27 cellular contexts compared by ENCODE assay signal in the genomic region with DNA sequence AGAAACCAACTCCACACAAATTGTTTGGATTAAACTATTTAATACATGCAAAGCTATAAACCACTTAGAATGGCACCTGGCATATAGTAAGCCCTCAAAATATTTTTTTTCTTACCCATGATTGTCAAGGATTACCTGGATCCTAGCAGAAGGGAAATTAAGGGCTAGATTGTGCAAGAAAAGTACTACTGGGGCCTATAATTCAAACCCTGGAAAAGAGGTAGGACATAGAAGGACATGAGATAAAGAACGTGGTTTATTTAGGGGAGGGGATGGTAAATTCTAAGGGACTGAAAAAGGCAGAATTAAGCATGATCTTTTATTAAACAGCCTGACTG.
"Had no signal": no experiment of that assay in that cellular context is flagged by ENCODE, and none has a peak within 500 bp of the region (broad histone marks: within the 10 kb centered on the region; RNA-seq: fewer than 3 reads in every experiment).

No MANE protein-coding gene starts in this region.

- H3K4me1 Mint-ChIP-seq: stimulated activated effector memory CD8-positive, alpha-beta T cell treated with anti-CD3 and anti-CD28 coated beads, Interleukin-12 subunit alpha, Interleukin-12 subunit beta, amount 100 ng/mL, for 72 hours; stimulated activated memory B cell treated with anti-CD40 and anti-IgM and Interleukin-4, amounts not matched to agents 10 μg/mL and 1 μg/mL and 100 μg/mL, for 72 hours; stimulated activated naive B cell treated with anti-CD40 and anti-IgM and Interleukin-4, amounts not matched to agents 10 μg/mL and 1 μg/mL and 100 μg/mL, for 72 hours had no signal

- H3K36me3 Mint-ChIP-seq: stimulated activated effector memory CD8-positive, alpha-beta T cell treated with anti-CD3 and anti-CD28 coated beads, Interleukin-12 subunit alpha, Interleukin-12 subunit beta, amount 100 ng/mL, for 72 hours; stimulated activated memory B cell treated with anti-CD40 and anti-IgM and Interleukin-4, amounts not matched to agents 10 μg/mL and 1 μg/mL and 100 μg/mL, for 72 hours; stimulated activated naive B cell treated with anti-CD40 and anti-IgM and Interleukin-4, amounts not matched to agents 10 μg/mL and 1 μg/mL and 100 μg/mL, for 72 hours had no signal

- H3K9me3 Mint-ChIP-seq: stimulated activated effector memory CD8-positive, alpha-beta T cell treated with anti-CD3 and anti-CD28 coated beads, Interleukin-12 subunit alpha, Interleukin-12 subunit beta, amount 100 ng/mL, for 72 hours; stimulated activated memory B cell treated with anti-CD40 and anti-IgM and Interleukin-4, amounts not matched to agents 10 μg/mL and 1 μg/mL and 100 μg/mL, for 72 hours; stimulated activated naive B cell treated with anti-CD40 and anti-IgM and Interleukin-4, amounts not matched to agents 10 μg/mL and 1 μg/mL and 100 μg/mL, for 72 hours; stimulated activated naive CD8-positive, alpha-beta T cell treated with anti-CD3 and anti-CD28 coated beads, Interleukin-15, amount 100 ng/mL, for 72 hours; stimulated activated naive CD8-positive, alpha-beta T cell treated with anti-CD3 and anti-CD28 coated beads, Interleukin-15, Interleukin-2, amounts not matched to agents 100 ng/mL and 50 ng/mL, for 24 hours had no signal

- ATAC-seq: stimulated activated effector memory CD8-positive, alpha-beta T cell treated with anti-CD3 and anti-CD28 coated beads, Interleukin-12 subunit alpha, Interleukin-12 subunit beta, amount 100 ng/mL, for 72 hours; stimulated activated naive CD8-positive, alpha-beta T cell treated with anti-CD3 and anti-CD28 coated beads, Interleukin-15, amount 100 ng/mL, for 72 hours; stimulated activated naive CD8-positive, alpha-beta T cell treated with anti-CD3 and anti-CD28 coated beads, Interleukin-15, Interleukin-2, amounts not matched to agents 100 U/mL and 50 U/mL, for 24 hours; upper lobe of right lung had no signal

- H3K36me3 ChIP-seq: stomach, suprapubic skin, thoracic aorta, thyroid gland, tibial artery, tibial nerve, transverse colon, upper lobe of left lung, upper lobe of right lung, uterus, vagina had no signal

- FAIRE-seq: urothelium cell line had no signal

- DNase-seq: stimulated activated CD4-positive, alpha-beta T cell treated with anti-CD3 and anti-CD28 coated beads, Interleukin-2, amount 100 ng/mL, for 48 hours; stimulated activated CD4-positive, alpha-beta T cell treated with anti-CD3 and anti-CD28 coated beads, Interleukin-4, amount 100 ng/mL, for 1 hour; stimulated activated CD4-positive, alpha-beta T cell treated with anti-CD3 and anti-CD28 coated beads, Interleukin-4, amount 100 ng/mL, for 24 hours; stimulated activated CD4-positive, alpha-beta T cell treated with anti-CD3 and anti-CD28 coated beads, Interleukin-4, amount 100 ng/mL, for 4 hours; stimulated activated CD8-positive, alpha-beta memory T cell treated with anti-CD3 and anti-CD28 coated beads, Interleukin-4, amount 100 ng/mL, for 48 hours; stimulated activated naive B cell treated with anti-CD40 and anti-IgM and Interleukin-4, amounts not matched to agents 10 μg/mL and 1 μg/mL and 100 μg/mL, for 72 hours; stimulated activated naive CD4-positive, alpha-beta T cell; stimulated activated naive CD4-positive, alpha-beta T cell treated with Interleukin-2 at 50 U/mL for 16 hours; stimulated activated naive CD8-positive, alpha-beta T cell treated with anti-CD3 and anti-CD28 coated beads, Interleukin-15, amount 100 ng/mL, for 72 hours; stimulated activated naive CD8-positive, alpha-beta T cell treated with anti-CD3 and anti-CD28 coated beads, Interleukin-15, Interleukin-2, amounts not matched to agents 100 U/mL and 50 U/mL, for 24 hours; stomach; substantia nigra; testis; thyroid gland; tibial artery; transverse colon; upper lobe of left lung; upper lobe of right lung; uterus had no signal

- H3K27ac Mint-ChIP-seq: stimulated activated effector memory CD8-positive, alpha-beta T cell treated with anti-CD3 and anti-CD28 coated beads, Interleukin-12 subunit alpha, Interleukin-12 subunit beta, amount 100 ng/mL, for 72 hours; stimulated activated memory B cell treated with anti-CD40 and anti-IgM and Interleukin-4, amounts not matched to agents 10 μg/mL and 1 μg/mL and 100 μg/mL, for 72 hours; stimulated activated naive B cell treated with anti-CD40 and anti-IgM and Interleukin-4, amounts not matched to agents 10 μg/mL and 1 μg/mL and 100 μg/mL, for 72 hours; stimulated activated naive CD8-positive, alpha-beta T cell treated with anti-CD3 and anti-CD28 coated beads, Interleukin-15, amount 100 ng/mL, for 72 hours; stimulated activated naive CD8-positive, alpha-beta T cell treated with anti-CD3 and anti-CD28 coated beads, Interleukin-15, Interleukin-2, amounts not matched to agents 100 ng/mL and 50 ng/mL, for 24 hours had no signal

- H3K9me3 ChIP-seq: stomach, suprapubic skin, testis, thoracic aorta, thyroid gland, tibial artery, tibial nerve, transverse colon, upper lobe of left lung, upper lobe of right lung, uterus, vagina had no signal

- H3K4me3 ChIP-seq: stomach, suprapubic skin, testis, thoracic aorta, thyroid gland, tibial artery, tibial nerve, transverse colon, upper lobe of left lung, upper lobe of right lung, uterus, vagina had no signal

- H3K4me1 ChIP-seq: stomach, suprapubic skin, thyroid gland, tibial nerve, upper lobe of right lung, uterus, vagina had no signal

- H3K4me3 Mint-ChIP-seq: stimulated activated effector memory CD8-positive, alpha-beta T cell treated with anti-CD3 and anti-CD28 coated beads, Interleukin-12 subunit alpha, Interleukin-12 subunit beta, amount 100 ng/mL, for 72 hours; stimulated activated memory B cell treated with anti-CD40 and anti-IgM and Interleukin-4, amounts not matched to agents 10 μg/mL and 1 μg/mL and 100 μg/mL, for 72 hours; stimulated activated naive B cell treated with anti-CD40 and anti-IgM and Interleukin-4, amounts not matched to agents 10 μg/mL and 1 μg/mL and 100 μg/mL, for 72 hours; stimulated activated naive CD8-positive, alpha-beta T cell treated with anti-CD3 and anti-CD28 coated beads, Interleukin-15, amount 100 ng/mL, for 72 hours; stimulated activated naive CD8-positive, alpha-beta T cell treated with anti-CD3 and anti-CD28 coated beads, Interleukin-15, Interleukin-2, amounts not matched to agents 100 ng/mL and 50 ng/mL, for 24 hours had no signal

- H3K27me3 ChIP-seq: stomach, suprapubic skin, testis, thyroid gland, tibial artery, tibial nerve, transverse colon, upper lobe of left lung, upper lobe of right lung, uterus, vagina had no signal

- H3K27ac ChIP-seq: stomach, suprapubic skin, testis, thoracic aorta, thyroid gland, tibial artery, tibial nerve, transverse colon, upper lobe of left lung, upper lobe of right lung, uterus, vagina had no signal
